ENCODE assay signal across 13 cellular contexts in genomic region chr3:141399200-141399599, GRCh38. TPM values are rescaled to one million over a fixed set of nuclear protein-coding genes. Genes with fewer than 3 reads are reported as not detected.
DNase-seq lines count a peak whose midpoint lies in the region; ATAC-seq and TF ChIP-seq lines count a peak whose summit lies in the region.
"Had no signal": no experiment of that assay in that cellular context is flagged by ENCODE, and none has a peak within 500 bp of the region (broad histone marks: within the 10 kb centered on the region; RNA-seq: fewer than 3 reads in every experiment).

No MANE protein-coding gene starts in this region.

- no peak for ATAC-seq in CD4-positive, alpha-beta T cell (ENCODE audit: poor library complexity)
- ATAC-seq in natural killer cell (no peak), HG03025 (IDR thresholded peaks at IDR 0.05; ENCODE audit: low FRiP score, unreplicated experiment) (no peak), HG03095 (IDR thresholded peaks at IDR 0.05; ENCODE audit: unreplicated experiment) (no peak), GM18511 (IDR thresholded peaks at IDR 0.05; ENCODE audit: unreplicated experiment) (no peak)
- ATAC-seq: mucosa of descending colon had no signal

- H3K36me3 ChIP-seq in breast epithelium: no peaks in the 10 kb centered on the region

- H3K27ac Mint-ChIP-seq in CD4-positive, alpha-beta T cell: peak overlapping the region; percentile 67
- H3K27ac Mint-ChIP-seq in natural killer cell: peak overlapping the region in 1 of 2 donors; percentile 41

- peak overlapping the region; percentile 43 for H3K4me3 Mint-ChIP-seq in CD4-positive, alpha-beta T cell
- peak overlapping the region; percentile 1 for H3K4me3 Mint-ChIP-seq in natural killer cell

- CTCF ChIA-PET in CD4-positive, alpha-beta T cell (lab: Charles Lee): no interaction called here
- CTCF ChIA-PET in HEK293T (lab: Yijun Ruan, JAX): no interaction called here

- H3K4me1 Mint-ChIP-seq in CD4-positive, alpha-beta T cell (ENCODE audit: low read depth): peaks cover 43% of the 10 kb centered on the region
- peaks cover 13 to 14% of the 10 kb centered on the region in 2 donors for H3K4me1 Mint-ChIP-seq in natural killer cell

- DNase-seq in CD4-positive, alpha-beta T cell: no peak
- DNase-seq in HEK293T (ENCODE audit: extremely low spot score) (no peak), breast epithelium (ENCODE audit: low spot score in 2 of 2) (no peak), natural killer cell (no peak), NCI-H1436 treated with DMSO at 0.1 percent for 48 hours (lab: John Stamatoyannopoulos, UW) (no peak)
- DNase-seq: COR-L47; effector CD4-positive, alpha-beta T cell; hippocampal formation; mucosa of descending colon; NCI-H82 had no signal

- POLR2A ChIA-PET in CD4-positive, alpha-beta T cell (lab: Charles Lee): no interaction called here
- POLR2A ChIA-PET in HEK293T (lab: Yijun Ruan, JAX): no interaction called here

- H3K9me3 ChIP-seq in CD4-positive, alpha-beta T cell (ENCODE audit: control insufficient read depth, low read length): peaks cover 9% of the 10 kb centered on the region
- peaks cover 0 to 4% of the 10 kb centered on the region in 2 donors for H3K9me3 ChIP-seq in breast epithelium

- no peak overlapping the region for H3K4me3 ChIP-seq in breast epithelium
- H3K4me3 ChIP-seq: mucosa of descending colon had no signal

- H3K9me3 Mint-ChIP-seq in CD4-positive, alpha-beta T cell: peaks cover 2% of the 10 kb centered on the region
- peaks cover 0 to 2% of the 10 kb centered on the region in 2 donors for H3K9me3 Mint-ChIP-seq in natural killer cell

- no peaks in the 10 kb centered on the region for H3K27me3 Mint-ChIP-seq in CD4-positive, alpha-beta T cell
- peaks cover 0 to 13% of the 10 kb centered on the region in 2 donors for H3K27me3 Mint-ChIP-seq in natural killer cell (ENCODE audit: low read depth in 2 of 2)

- peaks cover 0 to 9% of the 10 kb centered on the region in 2 donors for H3K4me1 ChIP-seq in breast epithelium

- intact Hi-C loops in CD4-positive, alpha-beta T cell (cut with DNase I, micrococcal nuclease): no loop called here
- intact Hi-C loops in breast epithelium (cut with DNase I; ENCODE audit: low total_unique reads) (no loop called here), natural killer cell (cut with micrococcal nuclease) (no loop called here)

- peaks cover 15% of the 10 kb centered on the region for H3K36me3 Mint-ChIP-seq in CD4-positive, alpha-beta T cell (ENCODE audit: low read depth)
- H3K36me3 Mint-ChIP-seq in natural killer cell: peaks cover 6% of the 10 kb centered on the region

- no peak overlapping the region for H3K27ac ChIP-seq in CD4-positive, alpha-beta T cell (ENCODE audit: low read depth, low read length)
- H3K27ac ChIP-seq in breast epithelium: peak overlapping the region; percentile 65 to 99

- H3K27me3 ChIP-seq in CD4-positive, alpha-beta T cell (ENCODE audit: control insufficient read depth, insufficient read depth, low read length): no peaks in the 10 kb centered on the region
- H3K27me3 ChIP-seq in breast epithelium: no peaks in the 10 kb centered on the region

- TF ChIP-seq POLR2A in breast epithelium (IDR thresholded peaks at IDR 0.05): no peak

- TF ChIP-seq CTCF in CD4-positive, alpha-beta T cell (IDR thresholded peaks at IDR 0.05): no peak
- TF ChIP-seq CTCF in breast epithelium (IDR thresholded peaks at IDR 0.05) (no peak), natural killer cell (IDR thresholded peaks at IDR 0.05) (no peak)

TF ChIP-seq in HEK293T, 16 proteins besides CTCF, POLR2A, EP300 and RAD21:
- TF ChIP-seq LEF1 (IDR thresholded peaks at IDR 0.05; ENCODE audit: borderline replicate concordance): no peak
- no peak for TF ChIP-seq FOXM1 (IDR thresholded peaks at IDR 0.05; ENCODE audit: borderline replicate concordance)
- 0 out of 2 replicates have a peak, but pooled peaks have one; percentile 6 for TF ChIP-seq PKNOX1 (IDR thresholded peaks at IDR 0.05)
- TF ChIP-seq SUZ12 (IDR thresholded peaks at IDR 0.05): no peak
- TF ChIP-seq HDGF (IDR thresholded peaks at IDR 0.05; ENCODE audit: borderline replicate concordance): no peak
- no peak for TF ChIP-seq ZNF384 (IDR thresholded peaks at IDR 0.05)
- no peak for TF ChIP-seq TARDBP (IDR thresholded peaks at IDR 0.05)
- no peak for TF ChIP-seq SP1 (IDR thresholded peaks at IDR 0.05)

RNA-seq across cellular contexts. Expression of gene ZBTB38, which starts 30.9 kb away (rescaled TPM):
- 10 to 100 TPM; 21.8 to 22.0 TPM for total RNA-seq in CD4-positive, alpha-beta T cell
- total RNA-seq in breast epithelium (100 to 1,000 TPM; 126 to 238 (median 138) TPM), natural killer cell (10 to 100 TPM; 40.3 to 68.3 (median 56.7) TPM)
